ENCODE assay signal across 27 cellular contexts in genomic region chr1:167230437-167230836, GRCh38.
"Had no signal": no experiment of that assay in that cellular context is flagged by ENCODE, and none has a peak within 500 bp of the region (broad histone marks: within the 10 kb centered on the region; RNA-seq: fewer than 3 reads in every experiment).

No MANE protein-coding gene starts in this region.

- H3K36me3 ChIP-seq: esophagus squamous epithelium, heart right ventricle, ovary, stomach, thyroid gland, upper lobe of right lung had no signal

- DNase-seq: activated CD4-positive, alpha-beta memory T cell treated with anti-CD3 and anti-CD28 coated beads, Interleukin-2, amount 10 ng/mL, durations not matched to agents 7 days and 5 days; activated CD4-positive, alpha-beta T cell treated with anti-CD3 and anti-CD28 coated beads for 48 hours; activated CD8-positive, alpha-beta memory T cell treated with anti-CD3 and anti-CD28 coated beads, Interleukin-2, amount 50 U/mL, for 48 hours; activated T-cell treated with anti-CD3 and anti-CD28 coated beads, Interleukin-2, amount 50 U/mL, for 48 hours; aorta; body of pancreas; effector CD8-positive, alpha-beta T cell; esophagus squamous epithelium; foreskin melanocyte; heart right ventricle; naive B cell; nephron progenitor cell; ovary; stimulated activated CD4-positive, alpha-beta T cell treated with anti-CD3 and anti-CD28 coated beads, Interleukin-12 subunit alpha, Interleukin-12 subunit beta, amount 100 ng/mL, for 4 hours; stimulated activated CD4-positive, alpha-beta T cell treated with anti-CD3 and anti-CD28 coated beads, Interleukin-4, amount 100 ng/mL, for 24 hours; stomach; thyroid gland; upper lobe of right lung had no signal

- H3K27ac ChIP-seq: body of pancreas, epithelial cell of prostate, esophagus squamous epithelium, ovary, thyroid gland, VCaP had no signal

- H3K9me3 ChIP-seq: body of pancreas, esophagus squamous epithelium, heart right ventricle, ovary, stomach, thyroid gland, upper lobe of right lung had no signal

- ATAC-seq: activated CD4-positive, CD25-positive, alpha-beta regulatory T cell treated with anti-CD3 and anti-CD28 coated beads, Interleukin-2, amount 50 U/mL, for 24 hours; activated naive CD4-positive, alpha-beta T cell treated with anti-CD3 and anti-CD28 coated beads, Interleukin-2, amount 50 U/mL, for 72 hours; body of pancreas; sciatic nerve; stimulated activated effector memory CD8-positive, alpha-beta T cell treated with anti-CD3 and anti-CD28 coated beads, Interleukin-12 subunit alpha, Interleukin-12 subunit beta, amount 100 ng/mL, for 72 hours had no signal

- H3K4me3 ChIP-seq: body of pancreas, esophagus squamous epithelium, heart right ventricle, ovary, skin epidermis, stomach, thyroid gland, upper lobe of right lung had no signal

- FAIRE-seq: colon, endometrium had no signal

- H3K27me3 ChIP-seq: body of pancreas, esophagus squamous epithelium, heart right ventricle, ovary, stomach, thyroid gland, upper lobe of right lung had no signal
